Comparison of ENCODE assay signal across 1 cellular context in the genomic region with DNA sequence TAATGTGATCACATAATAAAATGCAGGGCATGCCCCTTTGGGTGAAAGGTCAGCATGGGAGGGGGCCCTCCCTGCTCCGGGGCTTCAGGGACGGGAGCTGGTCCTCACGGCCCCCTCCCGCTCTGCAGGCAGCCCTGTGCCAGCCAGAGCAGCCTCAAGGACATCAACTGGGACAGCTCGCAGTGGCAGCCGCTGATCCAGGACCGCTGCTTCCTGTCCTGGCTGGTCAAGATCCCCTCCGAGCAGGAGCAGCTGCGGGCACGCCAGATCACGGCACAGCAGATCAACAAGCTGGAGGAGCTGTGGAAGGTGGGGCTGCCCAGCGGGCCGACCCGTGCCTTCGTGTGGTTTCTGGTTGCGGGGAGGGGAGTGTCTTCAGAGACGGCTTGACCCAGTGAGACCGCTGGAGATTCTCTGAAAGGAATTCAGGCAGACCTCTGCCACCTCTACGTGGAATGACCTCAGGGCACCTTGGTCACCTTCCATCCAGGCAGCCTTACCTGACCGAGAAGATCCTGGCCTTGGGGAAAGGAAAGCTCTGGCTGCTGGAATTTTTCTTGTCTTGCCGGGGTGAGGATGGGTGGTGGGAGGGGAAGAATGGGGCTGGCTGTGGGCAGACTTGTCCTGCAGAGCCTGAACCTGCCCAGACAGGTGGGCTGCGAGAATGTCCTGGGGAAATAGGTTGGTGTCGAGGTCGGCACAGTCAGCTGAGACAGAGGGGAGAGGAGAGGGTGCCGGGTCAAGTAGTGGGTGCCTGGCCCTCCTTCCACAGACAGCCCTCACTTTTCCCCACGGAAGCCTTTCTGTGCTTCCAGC.
TF ChIP-seq lines count a peak whose summit lies in the region.

No MANE protein-coding gene starts in this region.

TF ChIP-seq in WTC11, 78 proteins besides CTCF, POLR2A, EP300 and RAD21 (continued from another document):
- TF ChIP-seq ZNF263 (CRISPR knock-in tag; IDR thresholded peaks at IDR 0.05; ENCODE audit: low read depth), result no peak
- TF ChIP-seq MYBL2 (CRISPR knock-in tag; IDR thresholded peaks at IDR 0.05), result no peak
- TF ChIP-seq NR1H2 (CRISPR knock-in tag; IDR thresholded peaks at IDR 0.05), result no peak
- no peak for TF ChIP-seq HMGA2 (CRISPR knock-in tag; IDR thresholded peaks at IDR 0.05)
- no peak for TF ChIP-seq ZNF416 (CRISPR knock-in tag; IDR thresholded peaks at IDR 0.05)
- TF ChIP-seq, protein P1, sequence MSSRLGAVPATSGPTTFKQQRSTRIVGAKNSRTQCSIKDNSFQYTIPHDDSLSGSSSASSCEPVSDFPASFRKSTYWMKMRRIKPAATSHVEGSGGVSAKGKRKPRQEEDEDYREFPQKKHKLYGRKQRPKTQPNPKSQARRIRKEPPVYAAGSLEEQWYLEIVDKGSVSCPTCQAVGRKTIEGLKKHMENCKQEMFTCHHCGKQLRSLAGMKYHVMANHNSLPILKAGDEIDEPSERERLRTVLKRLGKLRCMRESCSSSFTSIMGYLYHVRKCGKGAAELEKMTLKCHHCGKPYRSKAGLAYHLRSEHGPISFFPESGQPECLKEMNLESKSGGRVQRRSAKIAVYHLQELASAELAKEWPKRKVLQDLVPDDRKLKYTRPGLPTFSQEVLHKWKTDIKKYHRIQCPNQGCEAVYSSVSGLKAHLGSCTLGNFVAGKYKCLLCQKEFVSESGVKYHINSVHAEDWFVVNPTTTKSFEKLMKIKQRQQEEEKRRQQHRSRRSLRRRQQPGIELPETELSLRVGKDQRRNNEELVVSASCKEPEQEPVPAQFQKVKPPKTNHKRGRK (CRISPR knock-in tag; IDR thresholded peaks at IDR 0.05; ENCODE audit: borderline replicate concordance), result no peak
- TF ChIP-seq E2F1 (CRISPR knock-in tag; IDR thresholded peaks at IDR 0.05), result no peak
